Comparison of ENCODE assay signal across 13 cellular contexts in genomic region chr18:12230561-12230960, GRCh38. TPM values are rescaled to one million over a fixed set of nuclear protein-coding genes. Genes with fewer than 3 reads are reported as not detected.
"Had no signal": no experiment of that assay in that cellular context is flagged by ENCODE, and none has a peak within 500 bp of the region (broad histone marks: within the 10 kb centered on the region; RNA-seq: fewer than 3 reads in every experiment).

No MANE protein-coding gene starts in this region.

RNA-seq across cellular contexts. Expression of gene CIDEA, which starts 23.6 kb away (rescaled TPM):
- total RNA-seq: activated naive CD4-positive, alpha-beta T cell treated with anti-CD3 and anti-CD28 coated beads for 36 hours; activated naive CD4-positive, alpha-beta T cell treated with anti-CD3 and anti-CD28 coated beads, Interleukin-2, amount 50 U/mL, for 72 hours; activated naive CD8-positive, alpha-beta T cell treated with anti-CD3 and anti-CD28 coated beads for 36 hours; activated naive CD8-positive, alpha-beta T cell treated with anti-CD3 and anti-CD28 coated beads, Interleukin-2, amount 10 ng/mL, durations not matched to agents 7 days and 5 days; activated T-cell treated with anti-CD3 and anti-CD28 coated beads, Interleukin-2, amount 50 U/mL, for 4 hours; activated T-cell treated with anti-CD3 and anti-CD28 coated beads, Interleukin-2, amount 50 U/mL, for 72 hours; activated T-helper 1 cell treated with anti-CD3 and anti-CD28 coated beads, Interleukin-12 subunit alpha, Interleukin-12 subunit beta, Interleukin-2, Interleukin-4 antibody, amounts not matched to agents 30 ng/mL and 10 ng/mL and 1 ng/mL, durations not matched to agents 14 hours and 24 hours and 36 hours; activated T-helper 17 cell treated with anti-CD3 and anti-CD28 coated beads, Interleukin-2, amount 50 U/mL, for 72 hours; activated T-helper 2 cell treated with anti-CD3 and anti-CD28 coated beads, Interferon-gamma antibody, Interleukin-2, Interleukin-4, amounts not matched to agents 10 μg/mL and 5 μg/mL and 100 μg/mL, durations not matched to agents 14 hours and 24 hours and 36 hours; ascending aorta; cardiac muscle cell; cerebellum; chondrocyte had no signal
